In genomic region chr9:136857166-136857565, GRCh38 we compare ENCODE assay signal across 1 cellular context.
TF ChIP-seq lines count a peak whose summit lies in the region.

No MANE protein-coding gene starts in this region.

TF ChIP-seq in H1, 55 proteins besides CTCF, POLR2A, EP300 and RAD21:
- TF ChIP-seq TCF12 (IDR thresholded peaks at IDR 0.05; ENCODE audit: low read depth, low read length) = no peak
- no peak for TF ChIP-seq NANOG (IDR thresholded peaks at IDR 0.05; ENCODE audit: insufficient read depth, low read depth, low read length, poor library complexity, severe bottlenecking)
- TF ChIP-seq SP4 (IDR thresholded peaks at IDR 0.05; ENCODE audit: low read length) = no peak
- no peak for TF ChIP-seq SRF (IDR thresholded peaks at IDR 0.05; ENCODE audit: low read depth, low read length)
- no peak for TF ChIP-seq SAP30 (IDR thresholded peaks at IDR 0.05; ENCODE audit: insufficient read depth, insufficient replicate concordance, low read length)
- TF ChIP-seq RNF2 (IDR thresholded peaks at IDR 0.05; ENCODE audit: borderline replicate concordance, low read depth, low read length, missing control alignments, poor library complexity, severe bottlenecking) = no peak
- TF ChIP-seq POU5F1 (IDR thresholded peaks at IDR 0.05; ENCODE audit: low read depth, low read length) = no peak
- TF ChIP-seq JUN (IDR thresholded peaks at IDR 0.05; ENCODE audit: low read depth, low read length) = no peak
- TF ChIP-seq ATF3 (IDR thresholded peaks at IDR 0.05; ENCODE audit: insufficient read depth, low read depth, low read length) = no peak
- TF ChIP-seq SIRT6 (IDR thresholded peaks at IDR 0.05; ENCODE audit: low read length) = no peak
- TF ChIP-seq CBX8 (IDR thresholded peaks at IDR 0.05; ENCODE audit: borderline replicate concordance, low read depth, low read length) = no peak
- TF ChIP-seq SIN3A (conservative IDR thresholded peaks at IDR 0.05 in 1 of 2, IDR thresholded peaks at IDR 0.05 in 1 of 2; ENCODE audit: low read depth in 1 of 2, low read length in 2 of 2) = no peak
